8 cellular contexts compared by ENCODE assay signal in the genomic region with DNA sequence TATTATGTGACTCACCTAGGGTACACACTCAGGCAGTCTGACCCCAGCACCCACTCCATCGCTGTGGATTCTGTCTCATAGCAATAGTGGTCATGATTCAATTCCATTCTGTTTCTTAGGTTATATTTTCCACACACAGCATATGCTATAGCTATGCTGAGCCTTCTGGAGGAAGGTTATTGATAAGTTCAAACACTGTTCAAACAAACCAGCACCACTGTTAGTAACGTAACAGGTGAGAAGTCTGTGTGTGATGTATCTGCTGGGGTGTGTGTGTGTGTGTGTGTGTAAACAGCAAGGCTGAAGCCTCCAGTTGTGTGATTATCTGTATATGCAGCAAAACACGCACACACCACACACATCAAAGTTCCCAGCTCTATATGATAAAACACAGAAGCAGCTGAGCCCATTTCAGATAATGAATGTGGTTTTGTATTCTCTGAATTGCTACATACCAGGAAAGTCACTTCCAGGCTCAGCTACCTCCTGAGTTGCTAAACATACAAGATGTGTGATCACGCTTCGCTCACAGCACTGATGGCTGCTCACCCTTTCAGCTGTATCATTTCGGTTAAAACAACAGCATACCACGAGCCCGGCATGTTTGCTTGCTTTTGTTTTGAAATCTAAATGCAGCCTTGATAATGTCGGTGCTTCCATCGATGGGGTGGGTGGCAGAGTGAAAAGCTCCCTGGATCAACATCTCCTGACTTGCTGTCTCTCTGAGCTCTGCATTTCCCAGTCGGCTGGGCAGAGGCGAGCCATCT. TPM values are rescaled to one million over a fixed set of nuclear protein-coding genes. Genes with fewer than 3 reads are reported as not detected.
DNase-seq lines count a peak whose midpoint lies in the region; ATAC-seq and TF ChIP-seq lines count a peak whose summit lies in the region.

No MANE protein-coding gene starts in this region.

- H3K4me1 ChIP-seq in thoracic aorta (ENCODE audit: control insufficient read depth in 1 of 2, low read depth in 2 of 2): peaks cover 46 to 72% of the 10 kb centered on the region in 2 donors
- peaks cover 0 to 29% (median 23%) of the 10 kb centered on the region in 4 donors for H3K4me1 ChIP-seq in sigmoid colon

- no peaks in the 10 kb centered on the region for H3K9me3 Mint-ChIP-seq in activated CD8-positive, alpha-beta T cell treated with anti-CD3 and anti-CD28 coated beads for 36 hours

- peak; percentile 80 for DNase-seq in activated effector memory CD4-positive, alpha-beta T cell treated with anti-CD3 and anti-CD28 coated beads, Interleukin-2, amount 50 U/mL, for 16 hours
- DNase-seq in activated effector memory CD4-positive, alpha-beta T cell treated with Interleukin-2 at 50 U/mL for 16 hours: no peak
- DNase-seq in activated CD8-positive, alpha-beta T cell treated with anti-CD3 and anti-CD28 coated beads for 36 hours: peak; percentile 82
- DNase-seq in fibroblast of the aortic adventitia (ENCODE audit: low read depth): peak; percentile 58
- no peak for DNase-seq in thoracic aorta (ENCODE audit: low spot score)
- no peak for DNase-seq in sigmoid colon
- DNase-seq in NCI-H510A treated with DMSO at 0.1 percent for 48 hours (lab: John Stamatoyannopoulos, UW): no peak

- peak; percentile 71 for ATAC-seq in activated CD8-positive, alpha-beta T cell treated with anti-CD3 and anti-CD28 coated beads for 36 hours
- ATAC-seq in thoracic aorta (ENCODE audit: insufficient number of reproducible peaks, low FRiP score, low read depth) (no peak), GM19467 (IDR thresholded peaks at IDR 0.05; ENCODE audit: unreplicated experiment) (no peak)

- TF ChIP-seq EP300 in sigmoid colon (IDR thresholded peaks at IDR 0.05): no peak

- WGBS in sigmoid colon, 2 donors: 34 to 52% methylated on average over 12 of the region's 12 CpGs

- H3K27me3 Mint-ChIP-seq in activated CD8-positive, alpha-beta T cell treated with anti-CD3 and anti-CD28 coated beads for 36 hours: no peaks in the 10 kb centered on the region

- intact Hi-C loops in activated CD8-positive, alpha-beta T cell treated with anti-CD3 and anti-CD28 coated beads for 36 hours (cut with micrococcal nuclease): no loop called here
- intact Hi-C loops in sigmoid colon (cut with DNase I): loop anchor here (10.0 kb wide), 1 partner anchor 208 kb away; the partner anchor contains the start of gene CLMN

- CTCF ChIA-PET in activated CD8-positive, alpha-beta T cell treated with anti-CD3 and anti-CD28 coated beads for 36 hours (lab: Charles Lee): interaction anchor here (0.9 to 8.1 kb wide), 13 partner anchors 8 to 96 kb away, joined by 3 to 188 read pairs (median 5); partner anchors contain the start of gene SYNE3

- TF ChIP-seq POLR2A in sigmoid colon (IDR thresholded peaks at IDR 0.05): no peak

- POLR2A ChIA-PET in activated CD8-positive, alpha-beta T cell treated with anti-CD3 and anti-CD28 coated beads for 36 hours (lab: Charles Lee): interaction anchor here (0.9 to 8.4 kb wide), 18 partner anchors 8 to 82 kb away, joined by 3 to 88 read pairs (median 4); partner anchors contain the start of genes GLRX5 and SYNE3

- peak overlapping the region in 1 of 2 donors; percentile 40 for H3K27ac ChIP-seq in thoracic aorta
- no peak overlapping the region for H3K27ac ChIP-seq in sigmoid colon

- H3K27ac Mint-ChIP-seq in activated CD8-positive, alpha-beta T cell treated with anti-CD3 and anti-CD28 coated beads for 36 hours: peak overlapping the region; percentile 100

- TF ChIP-seq CTCF in activated CD8-positive, alpha-beta T cell treated with anti-CD3 and anti-CD28 coated beads for 36 hours (IDR thresholded peaks at IDR 0.05): no peak
- TF ChIP-seq CTCF in fibroblast of the aortic adventitia (IDR thresholded peaks at IDR 0.05; ENCODE audit: insufficient read depth, low read length) (no peak), thoracic aorta (IDR thresholded peaks at IDR 0.05) (no peak), sigmoid colon (IDR thresholded peaks at IDR 0.05) (no peak)

- H3K9me3 ChIP-seq in thoracic aorta (no peaks in the 10 kb centered on the region), sigmoid colon (no peaks in the 10 kb centered on the region)

- peaks cover 82% of the 10 kb centered on the region for H3K4me1 Mint-ChIP-seq in activated CD8-positive, alpha-beta T cell treated with anti-CD3 and anti-CD28 coated beads for 36 hours (ENCODE audit: low read depth)

- no peaks in the 10 kb centered on the region for H3K36me3 ChIP-seq in thoracic aorta
- H3K36me3 ChIP-seq in sigmoid colon: no peaks in the 10 kb centered on the region

- peaks cover 5% of the 10 kb centered on the region for H3K36me3 Mint-ChIP-seq in activated CD8-positive, alpha-beta T cell treated with anti-CD3 and anti-CD28 coated beads for 36 hours (ENCODE audit: low read depth)

- H3K4me3 ChIP-seq in fibroblast of the aortic adventitia (ENCODE audit: low read depth, low read length): no peak overlapping the region
- H3K4me3 ChIP-seq in thoracic aorta: peak overlapping the region; percentile 25
- H3K4me3 ChIP-seq in sigmoid colon: no peak overlapping the region

- peak overlapping the region; percentile 82 for H3K4me3 Mint-ChIP-seq in activated CD8-positive, alpha-beta T cell treated with anti-CD3 and anti-CD28 coated beads for 36 hours

- H3K27me3 ChIP-seq in thoracic aorta (replicated peaks; ENCODE audit: insufficient read depth) (no peaks in the 10 kb centered on the region), sigmoid colon (no peaks in the 10 kb centered on the region)

RNA-seq across cellular contexts. Expression of gene SYNE3, which starts 6.8 kb away (rescaled TPM):
- total RNA-seq in activated CD8-positive, alpha-beta T cell treated with anti-CD3 and anti-CD28 coated beads for 36 hours: 10 to 100 TPM; 64.0 to 64.1 TPM
- 19.3 and 63.4 TPM in 2 replicates for total RNA-seq in fibroblast of the aortic adventitia (ENCODE audit: low replicate concordance)
- total RNA-seq in thoracic aorta: 10 to 100 TPM; 29.5 to 43.4 TPM
- total RNA-seq in sigmoid colon: 10 to 100 TPM in 2 of 4 donors, 1 to 10 TPM in 2; 5.6 to 11.8 (median 9.9) TPM
- 1 to 10 TPM in 2 of 3 donors, under 1 TPM in 1; 0.69 to 6.3 (median 1.8) TPM for polyA plus RNA-seq in sigmoid colon

RNA-seq across cellular contexts. Expression of gene GLRX5, which starts 11.6 kb away (rescaled TPM):
- 10 to 100 TPM; 47.3 to 47.8 TPM for total RNA-seq in activated CD8-positive, alpha-beta T cell treated with anti-CD3 and anti-CD28 coated beads for 36 hours
- total RNA-seq in fibroblast of the aortic adventitia (ENCODE audit: low replicate concordance): 8.5 and 47.2 TPM in 2 replicates
- 10 to 100 TPM; 19.6 to 22.9 TPM for total RNA-seq in thoracic aorta
- total RNA-seq in sigmoid colon: 10 to 100 TPM; 30.5 to 61.4 (median 44.3) TPM
- 10 to 100 TPM; 45.7 to 97.1 (median 76.9) TPM for polyA plus RNA-seq in sigmoid colon

Comparison
In these comparisons a context has a peak if more than half of its experiments do, and no peak if none do; other contexts are left out.
1. DNase-seq: peak in activated effector memory CD4-positive, alpha-beta T cell treated with anti-CD3 and anti-CD28 coated beads, Interleukin-2, amount 50 U/mL, for 16 hours (single experiment), activated CD8-positive, alpha-beta T cell treated with anti-CD3 and anti-CD28 coated beads for 36 hours (single experiment) and fibroblast of the aortic adventitia (single experiment); none in activated effector memory CD4-positive, alpha-beta T cell treated with Interleukin-2 at 50 U/mL for 16 hours (single experiment), thoracic aorta (single experiment), sigmoid colon (single experiment) and NCI-H510A treated with DMSO at 0.1 percent for 48 hours (single experiment).